ENCODE assay signal across 15 cellular contexts in the genomic region with DNA sequence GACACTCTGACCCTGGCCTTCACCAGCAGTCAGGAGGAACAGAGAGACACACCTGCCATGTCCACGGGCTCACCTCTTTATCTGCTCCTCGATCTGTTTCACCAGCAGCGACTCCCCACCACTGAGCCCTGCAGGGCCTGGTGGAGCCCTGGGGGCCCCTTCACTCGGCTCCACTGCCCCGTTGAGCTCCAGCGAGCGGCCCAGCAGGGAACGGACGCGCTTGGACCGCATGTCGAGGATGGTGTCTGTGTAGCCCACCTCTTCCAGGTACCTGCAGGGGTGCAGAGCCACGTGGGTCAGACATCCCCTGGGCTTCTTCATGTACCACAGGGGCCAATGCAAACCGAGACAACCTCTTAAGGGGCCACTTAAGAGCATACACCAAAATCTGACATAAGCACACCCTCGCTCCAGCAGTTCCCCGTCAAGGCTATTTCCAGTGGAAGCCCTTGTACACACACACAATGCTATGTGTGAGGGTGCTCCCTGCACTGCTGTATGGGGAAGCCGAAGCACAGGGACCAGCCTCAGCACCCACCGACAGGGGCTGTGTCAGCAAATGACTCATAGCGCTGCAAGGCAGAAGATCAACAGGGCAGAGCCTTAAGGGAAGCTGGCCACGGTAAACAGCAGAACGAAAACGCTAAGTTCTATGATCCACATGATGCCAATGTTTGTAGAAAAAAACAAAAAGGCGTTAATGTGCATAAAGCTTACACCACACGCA. TPM values are rescaled to one million over a fixed set of nuclear protein-coding genes. Genes with fewer than 3 reads are reported as not detected.
DNase-seq lines count a peak whose midpoint lies in the region; ATAC-seq and TF ChIP-seq lines count a peak whose summit lies in the region.
"Had no signal": no experiment of that assay in that cellular context is flagged by ENCODE, and none has a peak within 500 bp of the region (broad histone marks: within the 10 kb centered on the region; RNA-seq: fewer than 3 reads in every experiment).

No MANE protein-coding gene starts in this region.

- H4K20me1 ChIP-seq in PC-9 (ENCODE audit: insufficient read depth): peaks cover 49% of the 10 kb centered on the region

- POLR2A ChIA-PET in PC-9 (lab: Charles Lee; ENCODE audit: unreplicated experiment): interaction anchor here (0.6 to 0.7 kb wide), 3 partner anchors 52 to 557 kb away, joined by 3 to 38 read pairs (median 3); no protein-coding TSS in a partner anchor
- POLR2A ChIA-PET in GM10248 (lab: Yijun Ruan, JAX): no interaction called here

- H3K79me2 ChIP-seq in PC-9 (ENCODE audit: low read depth): peaks cover 58% of the 10 kb centered on the region

- H3K27ac ChIP-seq in PC-9 (peak overlapping the region; percentile 83), neutrophil (peak overlapping the region; percentile 97)
- H3K27ac ChIP-seq: C4-2B, vagina had no signal

- H3K9me3 ChIP-seq in PC-9 (ENCODE audit: insufficient read depth, low read depth) (no peaks in the 10 kb centered on the region), neutrophil (no peaks in the 10 kb centered on the region)
- H3K9me3 ChIP-seq: vagina had no signal

- no peak overlapping the region for H2AFZ ChIP-seq in PC-9

- no TSS peak for BruUV-seq in PC-9 (replicated peaks; lab: Mats Ljungman, UMichigan)

- H3F3A ChIP-seq in PC-9 (ENCODE audit: insufficient read depth, low read depth): peaks cover 58% of the 10 kb centered on the region

- peak overlapping the region; percentile 72 for H3K4me2 ChIP-seq in PC-9

- H3K4me1 ChIP-seq in PC-9 (replicated peaks; ENCODE audit: insufficient read depth) (peaks cover 54% of the 10 kb centered on the region), neutrophil (ENCODE audit: control insufficient read depth in 1 of 2, insufficient read depth in 1 of 2, low read depth in 1 of 2, low read length in 1 of 2) (peaks cover 62 to 64% of the 10 kb centered on the region in 2 experiments)

- DNase-seq in EL (peak; percentile 81), PC-9 (peak; percentile 63 to 75), dermis blood vessel endothelial cell (peak; percentile 56), DMS153 treated with DMSO at 0.1 percent for 48 hours (lab: John Stamatoyannopoulos, UW; ENCODE audit: unreplicated experiment) (no peak), GM10248 (ENCODE audit: extremely low spot score) (no peak)
- DNase-seq in NK-92 treated with Interleukin-12 subunit alpha and Interleukin-12 subunit beta, amount 100 ng/mL, for 24 hours (lab: John Stamatoyannopoulos, UW): no peak
- DNase-seq: central memory CD4-positive, alpha-beta T cell; H7; NCI-H2107 had no signal

- ATAC-seq in HG03432 (IDR thresholded peaks at IDR 0.05; ENCODE audit: unreplicated experiment): no peak
- ATAC-seq: Panc1, WTC11 had no signal

- H3K36me3 ChIP-seq in PC-9 (ENCODE audit: low read depth) (peaks cover 40% of the 10 kb centered on the region), neutrophil (peaks cover 62% of the 10 kb centered on the region)

- H3K27me3 ChIP-seq in PC-9 (ENCODE audit: insufficient read depth, low read depth) (no peaks in the 10 kb centered on the region), neutrophil (no peaks in the 10 kb centered on the region)
- H3K27me3 ChIP-seq: vagina had no signal

- CTCF ChIA-PET in PC-9 (lab: Charles Lee) (interaction anchor here (0.7 kb wide), 1 partner anchor 92 kb away, joined by 3 read pairs; no protein-coding TSS in a partner anchor), GM10248 (lab: Yijun Ruan, JAX) (interaction anchor here (1.1 to 3.0 kb wide), 3 partner anchors 9 to 18 kb away, joined by 3 to 11 read pairs (median 3); no protein-coding TSS in a partner anchor)

- H3K4me3 ChIP-seq in PC-9: no peak overlapping the region
- peak overlapping the region; percentile 36 to 69 for H3K4me3 ChIP-seq in neutrophil (ENCODE audit: low read depth in 1 of 2, low read length in 1 of 2)
- H3K4me3 ChIP-seq: vagina had no signal

- H3K9me2 ChIP-seq in PC-9 (ENCODE audit: insufficient read depth): no peaks in the 10 kb centered on the region

- intact Hi-C loops in PC-9 (cut with micrococcal nuclease; ENCODE audit: unreplicated experiment): loop anchor here (5.0 kb wide), 1 partner anchor 54 kb away; the partner anchor contains the start of gene SLC1A5

- no peak for TF ChIP-seq CTCF in PC-9 (conservative IDR thresholded peaks at IDR 0.05)
- TF ChIP-seq CTCF in neutrophil (IDR thresholded peaks at IDR 0.05): peak; percentile 54
- TF ChIP-seq CTCF in GM10248 (IDR thresholded peaks at IDR 0.05; ENCODE audit: control extremely low read depth, extremely low read depth, low read depth, missing control alignments): no peak

RNA-seq across cellular contexts. Expression of gene FKRP, which starts 12.7 kb away (rescaled TPM):
- total RNA-seq in PC-9 (2021) (7.6 and 10.6 TPM in 2 replicates), dermis blood vessel endothelial cell (16.7 and 21.5 TPM in 2 replicates)

RNA-seq across cellular contexts. Expression of gene STRN4, which starts 13.1 kb away (rescaled TPM):
- 93.3 and 131 TPM in 2 replicates for total RNA-seq in PC-9 (2021)
- total RNA-seq in dermis blood vessel endothelial cell: 90.9 and 135 TPM in 2 replicates

RNA-seq across cellular contexts. Expression of gene PRKD2, which starts 16.2 kb away (rescaled TPM):
- total RNA-seq in PC-9 (2021) (88.5 and 97.8 TPM in 2 replicates), dermis blood vessel endothelial cell (84.2 and 135 TPM in 2 replicates)

RNA-seq across cellular contexts. Expression of gene SLC1A5, which starts 55.3 kb away (rescaled TPM):
- 218 and 264 TPM in 2 replicates for total RNA-seq in PC-9 (2021)
- total RNA-seq in dermis blood vessel endothelial cell: 66.9 and 76.2 TPM in 2 replicates

Comparison
In these comparisons a context has a peak if more than half of its experiments do, and no peak if none do; other contexts are left out.
1. DNase-seq: peak in EL (single experiment), PC-9 (2 of 2) and dermis blood vessel endothelial cell (single experiment); none in DMS153 treated with DMSO at 0.1 percent for 48 hours (single experiment), GM10248 (single experiment) and NK-92 treated with Interleukin-12 subunit alpha and Interleukin-12 subunit beta, amount 100 ng/mL, for 24 hours (single experiment).